In the genomic region with DNA sequence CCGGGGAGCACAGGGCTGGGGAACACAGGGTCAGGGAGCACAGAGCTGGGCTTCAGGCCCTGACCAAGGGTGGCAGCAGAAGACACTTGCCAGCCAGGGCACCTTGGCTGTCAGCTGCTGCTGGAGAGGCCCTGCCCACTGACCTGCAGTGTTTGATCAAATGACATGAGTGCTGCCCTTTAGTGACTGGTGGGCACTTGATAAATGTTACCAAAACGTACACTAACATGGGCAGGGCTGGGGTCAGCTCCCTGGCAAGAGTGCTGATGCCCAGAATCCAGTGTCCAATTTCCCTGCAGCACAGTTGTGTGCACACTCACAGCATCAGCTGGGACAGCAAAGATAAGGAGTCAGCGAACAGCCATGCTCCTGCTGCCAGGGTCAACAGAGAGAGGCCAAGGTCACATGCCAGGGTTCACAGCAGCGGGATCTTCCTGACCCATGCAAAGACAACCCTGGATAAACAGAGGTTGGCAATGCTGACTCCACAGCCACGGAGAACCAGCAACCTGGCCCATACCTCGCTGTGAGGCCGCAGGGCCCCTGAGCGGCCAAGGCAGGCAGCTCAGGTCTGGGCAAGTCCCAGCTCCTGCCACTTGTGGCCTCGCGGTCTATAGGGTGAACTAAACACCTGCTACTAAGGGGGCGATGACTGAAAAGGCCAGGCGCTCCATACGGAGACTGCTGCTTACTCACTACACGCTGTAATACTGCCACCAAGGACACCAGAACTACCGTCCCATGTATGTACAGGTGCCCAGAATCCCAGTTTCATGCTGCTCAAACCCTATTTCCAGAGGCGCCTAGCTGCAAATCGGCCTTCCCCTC, we compare ENCODE assay signal across 1 cellular context.
TF ChIP-seq lines count a peak whose summit lies in the region.

No MANE protein-coding gene starts in this region.

TF ChIP-seq in HepG2, 621 proteins besides CTCF, POLR2A, EP300 and RAD21 (continued from another document):
- TF ChIP-seq ZNF782 (CRISPR knock-in tag; IDR thresholded peaks at IDR 0.05; ENCODE audit: borderline replicate concordance), result peak; percentile 60; the same call in 1 of the 2 replicates
- TF ChIP-seq PHF21A (CRISPR knock-in tag; IDR thresholded peaks at IDR 0.05), result peak; percentile 93
- peak; percentile 60; the same call in 1 of the 2 replicates for TF ChIP-seq ZNF225 (CRISPR knock-in tag; IDR thresholded peaks at IDR 0.05)
- TF ChIP-seq ERF (CRISPR knock-in tag; IDR thresholded peaks at IDR 0.05), result peak; percentile 95
- TF ChIP-seq CEBPG (CRISPR knock-in tag; IDR thresholded peaks at IDR 0.05), result peak; percentile 65; the same call in 1 of the 2 replicates
- peak; percentile 95; the same call in 1 of the 2 replicates for TF ChIP-seq TGIF2 (CRISPR knock-in tag; IDR thresholded peaks at IDR 0.05)
- TF ChIP-seq ZNF790 (CRISPR knock-in tag; IDR thresholded peaks at IDR 0.05; ENCODE audit: borderline replicate concordance), result 0 out of 2 replicates have a peak, but pooled peaks have one; percentile 55
- peak; percentile 71 for TF ChIP-seq SIX4 (CRISPR knock-in tag; IDR thresholded peaks at IDR 0.05)
- peak; percentile 92 for TF ChIP-seq TBX2 (CRISPR knock-in tag; IDR thresholded peaks at IDR 0.05; ENCODE audit: borderline replicate concordance)
- no peak for TF ChIP-seq THYN1 (CRISPR knock-in tag; IDR thresholded peaks at IDR 0.05; ENCODE audit: borderline replicate concordance, low read depth)
- no peak for TF ChIP-seq TEAD2 (CRISPR knock-in tag; IDR thresholded peaks at IDR 0.05)
- no peak for TF ChIP-seq SOX6 (IDR thresholded peaks at IDR 0.05)
- peak; percentile 94 for TF ChIP-seq SOX6 (CRISPR knock-in tag; IDR thresholded peaks at IDR 0.05)
- TF ChIP-seq FOXJ3 (CRISPR knock-in tag; IDR thresholded peaks at IDR 0.05; ENCODE audit: borderline replicate concordance), result peak; percentile 95
- TF ChIP-seq ZNF878 (CRISPR knock-in tag; IDR thresholded peaks at IDR 0.05), result no peak
- TF ChIP-seq ZNF720 (CRISPR knock-in tag; IDR thresholded peaks at IDR 0.05), result no peak
- peak; percentile 63; the same call in 1 of the 2 replicates for TF ChIP-seq ZNF768 (CRISPR knock-in tag; IDR thresholded peaks at IDR 0.05)
- TF ChIP-seq ZNF775 (CRISPR knock-in tag; IDR thresholded peaks at IDR 0.05; ENCODE audit: borderline replicate concordance), result peak; percentile 57; the same call in 1 of the 2 replicates
- peak; percentile 99 for TF ChIP-seq SALL1 (CRISPR knock-in tag; IDR thresholded peaks at IDR 0.05)
- no peak for TF ChIP-seq ZNF616 (CRISPR knock-in tag; IDR thresholded peaks at IDR 0.05; ENCODE audit: low read depth)
- peak; percentile 86 for TF ChIP-seq ZBTB7B (CRISPR knock-in tag; IDR thresholded peaks at IDR 0.05)
- TF ChIP-seq, protein P1, sequence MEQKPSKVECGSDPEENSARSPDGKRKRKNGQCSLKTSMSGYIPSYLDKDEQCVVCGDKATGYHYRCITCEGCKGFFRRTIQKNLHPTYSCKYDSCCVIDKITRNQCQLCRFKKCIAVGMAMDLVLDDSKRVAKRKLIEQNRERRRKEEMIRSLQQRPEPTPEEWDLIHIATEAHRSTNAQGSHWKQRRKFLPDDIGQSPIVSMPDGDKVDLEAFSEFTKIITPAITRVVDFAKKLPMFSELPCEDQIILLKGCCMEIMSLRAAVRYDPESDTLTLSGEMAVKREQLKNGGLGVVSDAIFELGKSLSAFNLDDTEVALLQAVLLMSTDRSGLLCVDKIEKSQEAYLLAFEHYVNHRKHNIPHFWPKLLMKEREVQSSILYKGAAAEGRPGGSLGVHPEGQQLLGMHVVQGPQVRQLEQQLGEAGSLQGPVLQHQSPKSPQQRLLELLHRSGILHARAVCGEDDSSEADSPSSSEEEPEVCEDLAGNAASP (CRISPR knock-in tag; IDR thresholded peaks at IDR 0.05; ENCODE audit: borderline replicate concordance), result peak; percentile 88; the same call in 1 of the 2 replicates
- peak; percentile 82 for TF ChIP-seq KDM3A (CRISPR knock-in tag; IDR thresholded peaks at IDR 0.05; ENCODE audit: low read depth)
- peak; percentile 94; the same call in 1 of the 2 replicates for TF ChIP-seq FOXK1 (CRISPR knock-in tag; IDR thresholded peaks at IDR 0.05; ENCODE audit: borderline replicate concordance, low read depth)
- no peak for TF ChIP-seq FOSL1 (CRISPR knock-in tag; IDR thresholded peaks at IDR 0.05; ENCODE audit: borderline replicate concordance)
- TF ChIP-seq, protein P2, sequence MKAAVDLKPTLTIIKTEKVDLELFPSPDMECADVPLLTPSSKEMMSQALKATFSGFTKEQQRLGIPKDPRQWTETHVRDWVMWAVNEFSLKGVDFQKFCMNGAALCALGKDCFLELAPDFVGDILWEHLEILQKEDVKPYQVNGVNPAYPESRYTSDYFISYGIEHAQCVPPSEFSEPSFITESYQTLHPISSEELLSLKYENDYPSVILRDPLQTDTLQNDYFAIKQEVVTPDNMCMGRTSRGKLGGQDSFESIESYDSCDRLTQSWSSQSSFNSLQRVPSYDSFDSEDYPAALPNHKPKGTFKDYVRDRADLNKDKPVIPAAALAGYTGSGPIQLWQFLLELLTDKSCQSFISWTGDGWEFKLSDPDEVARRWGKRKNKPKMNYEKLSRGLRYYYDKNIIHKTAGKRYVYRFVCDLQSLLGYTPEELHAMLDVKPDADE (CRISPR knock-in tag; IDR thresholded peaks at IDR 0.05), result no peak
- TF ChIP-seq, protein P3, sequence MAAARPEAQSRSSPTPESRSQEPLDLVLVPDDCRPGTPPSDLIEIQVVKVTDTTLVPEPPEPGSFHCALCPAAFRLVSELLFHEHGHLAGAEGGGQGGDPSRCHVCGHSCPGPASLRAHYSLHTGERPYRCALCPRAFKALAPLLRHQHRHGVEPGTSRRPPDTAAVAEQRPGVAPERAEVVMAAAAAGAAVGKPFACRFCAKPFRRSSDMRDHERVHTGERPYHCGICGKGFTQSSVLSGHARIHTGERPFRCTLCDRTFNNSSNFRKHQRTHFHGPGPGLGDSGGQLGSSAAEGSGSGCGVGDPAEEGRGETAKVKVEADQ (CRISPR knock-in tag; IDR thresholded peaks at IDR 0.05; ENCODE audit: borderline replicate concordance), result 0 out of 2 replicates have a peak, but pooled peaks have one; percentile 88
- peak; percentile 63; the same call in 1 of the 2 replicates for TF ChIP-seq ZNF619 (CRISPR knock-in tag; IDR thresholded peaks at IDR 0.05)
